ENCODE assay signal across 8 cellular contexts in genomic region chr1:38990401-38990745, GRCh38. TPM values are rescaled to one million over a fixed set of nuclear protein-coding genes. Genes with fewer than 3 reads are reported as not detected.
DNase-seq lines count a peak whose midpoint lies in the region; ATAC-seq and TF ChIP-seq lines count a peak whose summit lies in the region.

No MANE protein-coding gene starts in this region.

- TF ChIP-seq CTCF in ascending aorta (IDR thresholded peaks at IDR 0.05) = no peak
- no peak for TF ChIP-seq CTCF in tibial artery (IDR thresholded peaks at IDR 0.05)

- CTCF ChIA-PET in CD4-positive, alpha-beta memory T cell (lab: Charles Lee; ENCODE audit: partially characterized antibody) = interaction anchor here (1.1 to 1.5 kb wide), 4 partner anchors 13 to 102 kb away, joined by 3 to 7 read pairs (median 5); partner anchors contain the start of gene NDUFS5

- intact Hi-C loops in CD4-positive, alpha-beta memory T cell (cut with micrococcal nuclease) = loop anchor here (2.0 to 10.0 kb wide), 5 partner anchors 14 to 1513 kb away; partner anchors contain the start of gene RRAGC
- intact Hi-C loops in ascending aorta (cut with DNase I) = loop anchor here (2.0 to 5.0 kb wide), 2 partner anchors 36 to 118 kb away; partner anchors contain the start of genes MYCBP and NDUFS5
- intact Hi-C loops in left colon (cut with DNase I, micrococcal nuclease) = no loop called here
- intact Hi-C loops in tibial artery (cut with DNase I; ENCODE audit: low total_unique reads) = loop anchor here (5.0 kb wide), 1 partner anchor 128 kb away; no protein-coding TSS in a partner anchor

- H3K36me3 ChIP-seq in CD4-positive, alpha-beta memory T cell (ENCODE audit: insufficient read depth, low read length) = no peaks in the 10 kb centered on the region
- H3K36me3 ChIP-seq in ascending aorta = no peaks in the 10 kb centered on the region
- no peaks in the 10 kb centered on the region for H3K36me3 ChIP-seq in tibial artery

- peak overlapping the region; percentile 80 to 92 (median 87) for H3K4me3 Mint-ChIP-seq in CD4-positive, alpha-beta memory T cell

- H3K36me3 Mint-ChIP-seq in CD4-positive, alpha-beta memory T cell = peaks cover 10 to 27% of the 10 kb centered on the region in 2 donors

- peak overlapping the region; percentile 93 for H3K27ac ChIP-seq in CD4-positive, alpha-beta memory T cell (ENCODE audit: low read depth, low read length)
- peak overlapping the region; percentile 88 to 89 for H3K27ac ChIP-seq in ascending aorta
- H3K27ac ChIP-seq in tibial artery = peak overlapping the region; percentile 87 to 93

- peaks cover 41% of the 10 kb centered on the region for H3K4me1 ChIP-seq in CD4-positive, alpha-beta memory T cell (ENCODE audit: insufficient read depth, low read length)
- H3K4me1 ChIP-seq in ascending aorta (peaks cover 0 to 3% of the 10 kb centered on the region in 2 donors), tibial artery (peaks cover 0 to 28% (median 20%) of the 10 kb centered on the region in 4 donors)

- ATAC-seq in left colon (peak; percentile 7), HG03571 (IDR thresholded peaks at IDR 0.05; ENCODE audit: unreplicated experiment) (no peak)

- no peaks in the 10 kb centered on the region for H3K9me3 ChIP-seq in CD4-positive, alpha-beta memory T cell (ENCODE audit: control insufficient read depth in 1 of 2, low read length in 2 of 2)
- H3K9me3 ChIP-seq in ascending aorta (no peaks in the 10 kb centered on the region), tibial artery (no peaks in the 10 kb centered on the region)

- no peaks in the 10 kb centered on the region for H3K27me3 ChIP-seq in CD4-positive, alpha-beta memory T cell (ENCODE audit: insufficient read depth, low read length)
- H3K27me3 ChIP-seq in ascending aorta (no peaks in the 10 kb centered on the region), tibial artery (no peaks in the 10 kb centered on the region)

- POLR2A ChIA-PET in CD4-positive, alpha-beta memory T cell (lab: Charles Lee; ENCODE audit: partially characterized antibody) = interaction anchor here (0.6 to 1.9 kb wide), 9 partner anchors 9 to 131 kb away, joined by 3 to 16 read pairs (median 4); partner anchors contain the start of genes NDUFS5 and RRAGC

- peak overlapping the region; percentile 86 to 93 (median 91) for H3K27ac Mint-ChIP-seq in CD4-positive, alpha-beta memory T cell

- peak overlapping the region in 1 of 2 donors; percentile 52 for H3K4me3 ChIP-seq in CD4-positive, alpha-beta memory T cell (ENCODE audit: low read length in 2 of 2)
- peak overlapping the region; percentile 88 for H3K4me3 ChIP-seq in Jurkat, Clone E6-1 (ENCODE audit: low read length)
- H3K4me3 ChIP-seq in ascending aorta (peak overlapping the region; percentile 82), tibial artery (peak overlapping the region; percentile 99 to 100)

- no peaks in the 10 kb centered on the region for H3K9me3 Mint-ChIP-seq in CD4-positive, alpha-beta memory T cell

- no peak for DNase-seq in CD4-positive, alpha-beta memory T cell
- DNase-seq in Jurkat, Clone E6-1 (ENCODE audit: low read depth, low spot score) = no peak
- DNase-seq in ascending aorta (ENCODE audit: low spot score in 2 of 2) = no peak
- no peak for DNase-seq in left colon
- DNase-seq in tibial artery = no peak
- DNase-seq in NCI-H1092 (lab: John Stamatoyannopoulos, UW) = no peak
- DNase-seq in stimulated activated CD4-positive, alpha-beta T cell treated with anti-CD3 and anti-CD28 coated beads, Interleukin-15, amount 100 ng/mL, for 24 hours = no peak

- H3K4me1 Mint-ChIP-seq in CD4-positive, alpha-beta memory T cell = peaks cover 19 to 51% (median 34%) of the 10 kb centered on the region in 4 donors

- no peaks in the 10 kb centered on the region for H3K27me3 Mint-ChIP-seq in CD4-positive, alpha-beta memory T cell

RNA-seq across cellular contexts. Expression of gene AKIRIN1, which starts 0.7 kb away (rescaled TPM):
- 10 to 100 TPM; 79.6 to 84.9 TPM for total RNA-seq in CD4-positive, alpha-beta memory T cell
- polyA plus RNA-seq in CD4-positive, alpha-beta memory T cell = 100 to 1,000 TPM; 129 to 131 TPM
- 59.5 TPM for polyA plus RNA-seq in Jurkat, Clone E6-1 (2012; ENCODE audit: insufficient read depth, insufficient read length)
- 29.6 TPM for total RNA-seq in ascending aorta
- total RNA-seq in left colon = 10 to 100 TPM; 51.1 to 59.0 TPM

RNA-seq across cellular contexts. Expression of gene NDUFS5, which starts 35.8 kb away (rescaled TPM):
- 100 to 1,000 TPM; 122 to 125 TPM for total RNA-seq in CD4-positive, alpha-beta memory T cell
- polyA plus RNA-seq in CD4-positive, alpha-beta memory T cell = 100 to 1,000 TPM; 616 to 665 TPM
- polyA plus RNA-seq in Jurkat, Clone E6-1 (2012; ENCODE audit: insufficient read depth, insufficient read length) = 737 TPM
- total RNA-seq in ascending aorta (194 TPM), left colon (100 to 1,000 TPM; 171 to 193 TPM)

RNA-seq across cellular contexts. Expression of gene RHBDL2, which starts 48.7 kb away (rescaled TPM):
- not detected for total RNA-seq in CD4-positive, alpha-beta memory T cell
- not detected for polyA plus RNA-seq in CD4-positive, alpha-beta memory T cell
- not detected for polyA plus RNA-seq in Jurkat, Clone E6-1 (2012; ENCODE audit: insufficient read depth, insufficient read length)
- total RNA-seq in ascending aorta (not detected), left colon (10 to 100 TPM; 35.1 to 43.3 TPM)

Comparison
In these comparisons a context has a peak if more than half of its experiments do, and no peak if none do; other contexts are left out.
1. RNA of gene RHBDL2, which starts 48.7 kb away (total RNA-seq): 35.1 to 43.3 TPM in left colon; not detected in CD4-positive, alpha-beta memory T cell and not detected in ascending aorta (single experiment); every median in the first group is over 10 times any median in the second.
2. intact Hi-C loops: an anchor here in CD4-positive, alpha-beta memory T cell (2.0 to 10.0 kb wide), ascending aorta (2.0 to 5.0 kb wide) and tibial artery (5.0 kb wide); none called in left colon.
3. Peak in every context shown above with its lines, with median percentiles within 50 percentile points of each other: H3K27ac ChIP-seq.